Comparison of ENCODE assay signal across 31 cellular contexts in genomic region chr22:23606204-23607131, GRCh38. TPM values are rescaled to one million over a fixed set of nuclear protein-coding genes. Genes with fewer than 3 reads are reported as not detected.
"Had no signal": no experiment of that assay in that cellular context is flagged by ENCODE, and none has a peak within 500 bp of the region (broad histone marks: within the 10 kb centered on the region; RNA-seq: fewer than 3 reads in every experiment).

No MANE protein-coding gene starts in this region.

- H3K27me3 ChIP-seq: colonic mucosa, gastrocnemius medialis, left lung had no signal

- H3K36me3 ChIP-seq: colonic mucosa, esophagus squamous epithelium, gastrocnemius medialis, heart right ventricle, left lung, lower lobe of right lung had no signal

- H3K4me3 ChIP-seq: colonic mucosa, esophagus squamous epithelium, gastrocnemius medialis, heart right ventricle, left lung, lower lobe of right lung, mucosa of descending colon had no signal

- H3K9me3 ChIP-seq: colonic mucosa, esophagus squamous epithelium, gastrocnemius medialis, heart right ventricle, left lung, lower lobe of right lung, mucosa of descending colon had no signal

- DNase-seq: colonic mucosa; cortex of kidney; effector CD8-positive, alpha-beta T cell; effector memory CD8-positive, alpha-beta T cell; endodermal cell; erythroblast; esophagus squamous epithelium; foreskin fibroblast; foreskin melanocyte; gastrocnemius medialis; glutamatergic neuron; head of caudate nucleus; heart right ventricle; hippocampal formation; left cardiac atrium; left lung; left ventricle myocardium superior; lower lobe of right lung; mesenchymal stem cell; mucosa of descending colon had no signal

- H3K4me1 ChIP-seq: colonic mucosa, esophagus squamous epithelium, gastrocnemius medialis, heart right ventricle, left lung, lower lobe of right lung had no signal

- H3K27ac ChIP-seq: colonic mucosa, epithelial cell of prostate, esophagus squamous epithelium, gastrocnemius medialis, heart right ventricle, left lung, lower lobe of right lung had no signal

RNA-seq across cellular contexts. Expression of gene DRICH1, which starts 25.7 kb away (rescaled TPM):
- total RNA-seq: dermis microvascular lymphatic vessel endothelial cell, gastrocnemius medialis, glomerular endothelial cell, heart right ventricle, kidney epithelial cell, left cardiac atrium, left ventricle myocardium superior, lung microvascular endothelial cell had no signal

RNA-seq across cellular contexts. Expression of gene IGLL1, which starts 26.4 kb away (rescaled TPM):
- total RNA-seq: colonic mucosa, dermis microvascular lymphatic vessel endothelial cell, endodermal cell, esophagus mucosa, esophagus squamous epithelium, gastrocnemius medialis, glomerular endothelial cell, heart right ventricle, kidney epithelial cell, left cardiac atrium, left lung, left ventricle myocardium superior, lower leg skin, lower lobe of right lung, lung microvascular endothelial cell, mesenteric fat pad, mesothelial cell of epicardium, mucosa of descending colon, myocyte had no signal
- polyA plus RNA-seq: heart right ventricle, keratinocyte had no signal
